Comparison of ENCODE assay signal across 8 cellular contexts in the genomic region with DNA sequence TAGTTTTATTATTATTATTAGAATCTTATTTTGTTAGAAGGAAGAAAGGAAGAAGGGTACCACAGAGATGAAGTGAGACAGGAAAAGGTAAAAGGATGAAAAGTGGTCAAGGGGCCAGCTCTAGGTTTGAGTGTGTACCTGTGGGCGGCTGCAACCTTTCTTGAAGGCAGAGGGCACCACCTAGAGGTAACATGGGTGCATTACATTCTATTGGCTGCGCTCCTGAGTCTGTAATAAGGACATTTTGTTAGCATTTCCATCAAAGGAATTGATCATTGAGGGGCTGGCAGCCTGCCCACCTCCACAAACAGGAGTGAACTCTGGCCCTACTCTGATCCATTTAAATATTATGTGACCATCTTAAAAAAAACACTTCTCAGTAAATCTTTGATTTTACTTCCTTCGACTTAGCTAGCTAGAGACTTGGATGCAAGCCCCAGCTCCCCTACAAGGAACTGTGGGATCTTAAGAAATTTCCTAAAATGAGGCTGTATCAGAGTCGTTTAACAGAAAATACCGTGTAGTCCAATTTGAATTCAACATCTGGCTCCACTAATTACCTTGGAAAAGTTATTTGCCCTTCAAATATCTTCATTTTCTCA.
DNase-seq lines count a peak whose midpoint lies in the region; ATAC-seq and TF ChIP-seq lines count a peak whose summit lies in the region.

No MANE protein-coding gene starts in this region.

- peak; percentile 81 for TF ChIP-seq CTCF in NB4 (IDR thresholded peaks at IDR 0.05; ENCODE audit: low read depth, low read length)
- peak; percentile 78 for TF ChIP-seq CTCF in WERI-Rb-1 (IDR thresholded peaks at IDR 0.05; ENCODE audit: low read depth, low read length)

- peaks cover 55% of the 10 kb centered on the region for H3K27me3 ChIP-seq in WERI-Rb-1 (ENCODE audit: insufficient read depth, low read depth, severe bottlenecking)

- no peak overlapping the region for H3K27ac ChIP-seq in WERI-Rb-1

- H3K4me3 ChIP-seq in NB4 (ENCODE audit: low read depth, low read length) (no peak overlapping the region), WERI-Rb-1 (ENCODE audit: low read depth, low read length) (no peak overlapping the region)

- no peaks in the 10 kb centered on the region for H3K9me3 ChIP-seq in WERI-Rb-1 (ENCODE audit: severe bottlenecking)

- H3K36me3 ChIP-seq in WERI-Rb-1 = no peaks in the 10 kb centered on the region

- TF ChIP-seq POLR2A in GM18505 (IDR thresholded peaks at IDR 0.05; ENCODE audit: borderline replicate concordance, extremely low read depth, insufficient read depth, insufficient read length) (no peak), NB4 (IDR thresholded peaks at IDR 0.05; ENCODE audit: extremely low read depth, insufficient read length) (no peak)

- peak; percentile 36 for DNase-seq in CD1c-positive myeloid dendritic cell (ENCODE audit: extremely low spot score)
- peak; percentile 69 for DNase-seq in NB4 (ENCODE audit: low read depth)
- peak; percentile 58 for DNase-seq in WERI-Rb-1
- DNase-seq in germinal center (ENCODE audit: low spot score) = peak; percentile 7
- peak; percentile 10 to 79 (median 45) for DNase-seq in posterior cingulate gyrus
- DNase-seq in SHP77 treated with DMSO at 0.1 percent for 48 hours (lab: John Stamatoyannopoulos, UW) = no peak

- peak; percentile 81 for ATAC-seq in GM18505 (IDR thresholded peaks at IDR 0.05; ENCODE audit: unreplicated experiment)
- peak; percentile 96 for ATAC-seq in HG02840 (IDR thresholded peaks at IDR 0.05; ENCODE audit: low FRiP score, unreplicated experiment)

- intact Hi-C loops in posterior cingulate gyrus (cut with DNase I) = loop anchor here (5.0 kb wide), 1 partner anchor 320 kb away; no protein-coding TSS in a partner anchor
